23 cellular contexts compared by ENCODE assay signal in genomic region chr7:751826-752225, GRCh38.
"Had no signal": no experiment of that assay in that cellular context is flagged by ENCODE, and none has a peak within 500 bp of the region (broad histone marks: within the 10 kb centered on the region; RNA-seq: fewer than 3 reads in every experiment).

No MANE protein-coding gene starts in this region.

- H3K9me3 Mint-ChIP-seq: activated CD4-positive, alpha-beta memory T cell treated with anti-CD3 and anti-CD28 coated beads, Interleukin-2, amount 10 ng/mL, durations not matched to agents 7 days and 5 days; activated CD4-positive, alpha-beta T cell treated with anti-CD3 and anti-CD28 coated beads, Interleukin-2, amount 10 ng/mL, durations not matched to agents 24 days and 14 days; activated naive CD4-positive, alpha-beta T cell treated with anti-CD3 and anti-CD28 coated beads, Interleukin-2, amount 10 ng/mL, durations not matched to agents 7 days and 5 days; effector memory CD8-positive, alpha-beta T cell; natural killer cell had no signal

- H3K27me3 Mint-ChIP-seq: activated CD4-positive, alpha-beta memory T cell treated with anti-CD3 and anti-CD28 coated beads, Interleukin-2, amount 10 ng/mL, durations not matched to agents 7 days and 5 days; activated CD4-positive, alpha-beta T cell treated with anti-CD3 and anti-CD28 coated beads, Interleukin-2, amount 10 ng/mL, durations not matched to agents 24 days and 14 days; activated CD8-positive, alpha-beta memory T cell treated with anti-CD3 and anti-CD28 coated beads, Interleukin-2, amount 10 ng/mL, durations not matched to agents 7 days and 5 days; activated naive CD4-positive, alpha-beta T cell treated with anti-CD3 and anti-CD28 coated beads, Interleukin-2, amount 10 ng/mL, durations not matched to agents 7 days and 5 days; effector memory CD8-positive, alpha-beta T cell had no signal

- H3K4me3 ChIP-seq: body of pancreas, pancreas, skin epidermis, testis, vagina had no signal

- H3K27me3 ChIP-seq: body of pancreas, pancreas, testis, vagina had no signal

- H3K36me3 Mint-ChIP-seq: natural killer cell had no signal

- H3K9me3 ChIP-seq: body of pancreas, pancreas, testis, vagina had no signal

- H3K4me3 Mint-ChIP-seq: activated CD4-positive, alpha-beta memory T cell treated with anti-CD3 and anti-CD28 coated beads, Interleukin-2, amount 10 ng/mL, durations not matched to agents 7 days and 5 days; activated CD4-positive, alpha-beta T cell treated with anti-CD3 and anti-CD28 coated beads, Interleukin-2, amount 10 ng/mL, durations not matched to agents 24 days and 14 days; activated CD8-positive, alpha-beta memory T cell treated with anti-CD3 and anti-CD28 coated beads, Interleukin-2, amount 10 ng/mL, durations not matched to agents 7 days and 5 days; activated naive CD4-positive, alpha-beta T cell treated with anti-CD3 and anti-CD28 coated beads, Interleukin-2, amount 10 ng/mL, durations not matched to agents 7 days and 5 days; effector memory CD8-positive, alpha-beta T cell; natural killer cell had no signal

- DNase-seq: activated CD4-positive, alpha-beta memory T cell treated with anti-CD3 and anti-CD28 coated beads, Interleukin-2, amount 10 ng/mL, durations not matched to agents 7 days and 5 days; activated CD4-positive, alpha-beta T cell treated with anti-CD3 and anti-CD28 coated beads, Interleukin-2, amount 10 ng/mL, durations not matched to agents 24 days and 14 days; activated CD4-positive, CD25-positive, alpha-beta regulatory T cell; activated CD8-positive, alpha-beta memory T cell treated with anti-CD3 and anti-CD28 coated beads, Interleukin-2, amount 10 ng/mL, durations not matched to agents 7 days and 5 days; activated naive CD4-positive, alpha-beta T cell treated with anti-CD3 and anti-CD28 coated beads, Interleukin-2, amount 10 ng/mL, durations not matched to agents 7 days and 5 days; activated T-cell treated with anti-CD3 and anti-CD28 coated beads for 4 hours; anterior cingulate cortex; dermis blood vessel endothelial cell; effector memory CD8-positive, alpha-beta T cell; glutamatergic neuron; hippocampal formation; left ventricle myocardium superior; midbrain; natural killer cell; stimulated activated CD4-positive, alpha-beta T cell treated with anti-CD3 and anti-CD28 coated beads, Interleukin-2, amount 100 ng/mL, for 48 hours; stimulated activated naive CD4-positive, alpha-beta T cell; T1000; testis; trophoblast cell had no signal

- H3K27ac Mint-ChIP-seq: activated CD4-positive, alpha-beta memory T cell treated with anti-CD3 and anti-CD28 coated beads, Interleukin-2, amount 10 ng/mL, durations not matched to agents 7 days and 5 days; activated CD4-positive, alpha-beta T cell treated with anti-CD3 and anti-CD28 coated beads, Interleukin-2, amount 10 ng/mL, durations not matched to agents 24 days and 14 days; activated CD8-positive, alpha-beta memory T cell treated with anti-CD3 and anti-CD28 coated beads, Interleukin-2, amount 10 ng/mL, durations not matched to agents 7 days and 5 days; activated naive CD4-positive, alpha-beta T cell treated with anti-CD3 and anti-CD28 coated beads, Interleukin-2, amount 10 ng/mL, durations not matched to agents 7 days and 5 days; effector memory CD8-positive, alpha-beta T cell; natural killer cell had no signal

- H3K27ac ChIP-seq: body of pancreas, pancreas, skin epidermis, testis, vagina had no signal

- H3K4me1 ChIP-seq: testis, vagina had no signal

- H3K4me1 Mint-ChIP-seq: activated CD4-positive, alpha-beta T cell treated with anti-CD3 and anti-CD28 coated beads, Interleukin-2, amount 10 ng/mL, durations not matched to agents 24 days and 14 days; activated naive CD4-positive, alpha-beta T cell treated with anti-CD3 and anti-CD28 coated beads, Interleukin-2, amount 10 ng/mL, durations not matched to agents 7 days and 5 days; natural killer cell had no signal
